In the genomic region with DNA sequence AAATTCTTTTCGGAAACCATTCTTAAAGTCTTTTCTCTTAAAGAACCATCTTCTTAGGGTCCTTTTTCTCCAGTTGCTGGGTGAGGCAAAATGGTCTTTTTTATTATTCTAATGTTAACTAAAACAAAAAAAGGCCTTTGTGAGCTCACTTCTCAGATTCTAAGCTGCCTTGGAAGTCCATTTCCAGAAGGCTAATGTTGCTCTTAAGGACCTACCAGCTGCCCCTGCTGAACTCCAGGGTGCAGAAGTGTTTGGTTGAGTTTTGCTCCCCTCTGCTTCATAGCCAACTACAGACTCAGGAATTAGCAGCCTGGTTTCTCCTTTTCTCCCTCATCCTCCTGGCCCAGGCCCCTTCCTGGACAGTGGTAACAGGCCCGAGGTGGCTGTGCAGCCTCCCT, we compare ENCODE assay signal across 23 cellular contexts. TPM values are rescaled to one million over a fixed set of nuclear protein-coding genes. Genes with fewer than 3 reads are reported as not detected.
"Had no signal": no experiment of that assay in that cellular context is flagged by ENCODE, and none has a peak within 500 bp of the region (broad histone marks: within the 10 kb centered on the region; RNA-seq: fewer than 3 reads in every experiment).

No MANE protein-coding gene starts in this region.

- H3K27ac ChIP-seq: right lobe of liver, thyroid gland, upper lobe of right lung had no signal

- ATAC-seq: activated CD4-positive, alpha-beta T cell treated with anti-CD3 and anti-CD28 coated beads for 36 hours; activated naive CD4-positive, alpha-beta T cell treated with anti-CD3 and anti-CD28 coated beads, Interleukin-2, amount 50 U/mL, for 72 hours; activated T-helper 17 cell treated with anti-CD3 and anti-CD28 coated beads, Interleukin-2, amount 50 U/mL, for 72 hours; effector memory CD8-positive, alpha-beta T cell; esophagus mucosa; right lobe of liver; upper lobe of right lung had no signal

- H3K27me3 ChIP-seq: right lobe of liver, thyroid gland, upper lobe of right lung had no signal

- H3K36me3 ChIP-seq: right lobe of liver, thyroid gland, upper lobe of right lung had no signal

- H3K27ac Mint-ChIP-seq: activated B cell treated with CpG ODN at 0.5 μM for 24 hours; activated CD4-positive, alpha-beta T cell treated with anti-CD3 and anti-CD28 coated beads for 36 hours; activated naive CD4-positive, alpha-beta T cell treated with anti-CD3 and anti-CD28 coated beads, Interleukin-2, amount 50 U/mL, for 72 hours; activated T-cell treated with anti-CD3 and anti-CD28 coated beads, Interleukin-2, amount 50 U/mL, for 24 hours; activated T-helper 17 cell treated with anti-CD3 and anti-CD28 coated beads, Interleukin-2, amount 50 U/mL, for 72 hours; effector memory CD8-positive, alpha-beta T cell; nephron progenitor cell had no signal

- H3K9me3 Mint-ChIP-seq: activated B cell treated with CpG ODN at 0.5 μM for 24 hours; activated naive CD4-positive, alpha-beta T cell treated with anti-CD3 and anti-CD28 coated beads, Interleukin-2, amount 50 U/mL, for 72 hours; activated T-cell treated with anti-CD3 and anti-CD28 coated beads, Interleukin-2, amount 50 U/mL, for 24 hours; activated T-helper 17 cell treated with anti-CD3 and anti-CD28 coated beads, Interleukin-2, amount 50 U/mL, for 72 hours; brain; effector memory CD8-positive, alpha-beta T cell; nephron progenitor cell had no signal

- H3K36me3 Mint-ChIP-seq: activated naive CD4-positive, alpha-beta T cell treated with anti-CD3 and anti-CD28 coated beads, Interleukin-2, amount 50 U/mL, for 72 hours had no signal

- H3K4me1 Mint-ChIP-seq: activated CD4-positive, alpha-beta T cell treated with anti-CD3 and anti-CD28 coated beads for 36 hours; activated T-helper 17 cell treated with anti-CD3 and anti-CD28 coated beads, Interleukin-2, amount 50 U/mL, for 72 hours had no signal

- H3K4me3 ChIP-seq: right lobe of liver, skin epidermis, thyroid gland, upper lobe of right lung had no signal

- H3K4me1 ChIP-seq: right lobe of liver, thyroid gland had no signal

- H3K4me3 Mint-ChIP-seq: activated B cell treated with CpG ODN at 0.5 μM for 24 hours; activated CD4-positive, alpha-beta T cell treated with anti-CD3 and anti-CD28 coated beads for 36 hours; activated T-cell treated with anti-CD3 and anti-CD28 coated beads, Interleukin-2, amount 50 U/mL, for 24 hours; activated T-helper 17 cell treated with anti-CD3 and anti-CD28 coated beads, Interleukin-2, amount 50 U/mL, for 72 hours; effector memory CD8-positive, alpha-beta T cell; nephron progenitor cell had no signal

- H3K9me3 ChIP-seq: right lobe of liver, thyroid gland, upper lobe of right lung had no signal

- DNase-seq: activated B cell treated with CpG ODN at 0.5 μM for 24 hours; activated CD4-positive, alpha-beta T cell treated with anti-CD3 and anti-CD28 coated beads for 36 hours; activated CD4-positive, alpha-beta T cell treated with anti-CD3 and anti-CD28 coated beads, Interleukin-2, amount 50 U/mL, for 4 hours; activated CD8-positive, alpha-beta memory T cell treated with anti-CD3 and anti-CD28 coated beads for 24 hours; activated CD8-positive, alpha-beta memory T cell treated with anti-CD3 and anti-CD28 coated beads, Interleukin-2, amount 50 U/mL, for 4 hours; activated T-cell treated with anti-CD3 and anti-CD28 coated beads, Interleukin-2, amount 50 U/mL, for 24 hours; aorta; effector memory CD8-positive, alpha-beta T cell; hippocampal formation; nephron progenitor cell; nucleus accumbens; right lobe of liver; stimulated activated CD4-positive, alpha-beta T cell treated with anti-CD3 and anti-CD28 coated beads, Interleukin-1b, Interleukin-23, amount 100 ng/mL, for 48 hours; T1000; thyroid gland; upper lobe of right lung had no signal

RNA-seq across cellular contexts. Expression of a gene that starts 23.4 kb away (rescaled TPM):
- total RNA-seq: activated CD4-positive, alpha-beta T cell treated with anti-CD3 and anti-CD28 coated beads for 36 hours; activated naive CD4-positive, alpha-beta T cell treated with anti-CD3 and anti-CD28 coated beads, Interleukin-2, amount 50 U/mL, for 72 hours; activated T-helper 17 cell treated with anti-CD3 and anti-CD28 coated beads, Interleukin-2, amount 50 U/mL, for 72 hours; dermis microvascular lymphatic vessel endothelial cell; T-helper 1 cell treated with Interleukin-12 subunit alpha and Interleukin-12 subunit beta and Interleukin-4 antibody, amounts not matched to agents 30 ng/mL and 1 ng/mL, for 36 hours had no signal
